Comparison of ENCODE assay signal across 2 cellular contexts in the genomic region with DNA sequence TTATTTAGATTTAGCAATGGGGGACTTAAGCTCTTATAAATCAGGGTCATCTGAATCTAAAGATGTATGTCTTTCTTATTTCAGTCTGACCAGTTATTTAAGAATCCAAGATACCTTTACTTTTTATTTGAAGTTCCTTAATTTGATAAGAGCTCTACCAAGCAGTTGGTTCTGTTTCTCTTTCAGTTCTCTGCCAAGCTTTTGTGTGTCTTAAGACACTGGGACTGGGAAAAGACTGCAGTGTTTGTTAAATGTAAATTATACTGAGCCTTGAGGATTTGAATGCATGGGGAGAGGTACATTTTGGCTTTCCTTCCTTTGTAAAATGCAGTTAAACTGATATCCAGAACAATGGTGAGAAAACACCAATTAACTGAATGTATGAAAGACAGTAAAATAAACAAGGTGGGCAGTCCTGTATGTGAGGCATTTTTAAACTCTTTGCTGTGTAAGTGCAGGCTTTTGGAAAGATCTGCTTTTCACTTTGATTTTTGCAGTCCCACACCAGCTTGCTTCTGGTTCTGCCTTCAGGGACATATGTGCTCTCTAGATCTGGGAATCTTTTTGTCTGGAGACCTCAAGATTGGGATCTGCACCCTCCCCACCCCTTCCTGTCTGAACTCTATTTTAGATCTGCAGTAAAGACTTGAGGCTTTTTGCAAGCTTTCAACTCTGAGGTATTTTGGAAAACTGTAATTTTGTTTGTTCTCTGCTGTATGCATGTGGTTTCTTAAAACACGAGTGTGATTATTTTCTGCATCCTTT.
TF ChIP-seq lines count a peak whose summit lies in the region.

No MANE protein-coding gene starts in this region.

TF ChIP-seq in HEK293, 187 proteins besides CTCF, POLR2A, EP300 and RAD21 (continued from another document):
- TF ChIP-seq ZSCAN4 (tag by site-specific recombination; IDR thresholded peaks at IDR 0.05) (no peak), ZNF654 (tag by site-specific recombination; IDR thresholded peaks at IDR 0.05; ENCODE audit: low read depth) (no peak), ZNF366 (tag by site-specific recombination; conservative IDR thresholded peaks at IDR 0.05) (no peak), ZNF10 (tag by site-specific recombination; IDR thresholded peaks at IDR 0.05) (no peak), ZNF292 (tag by site-specific recombination; IDR thresholded peaks at IDR 0.05; ENCODE audit: borderline replicate concordance, low read depth) (no peak), ZNF48 (tag by site-specific recombination; IDR thresholded peaks at IDR 0.05) (no peak), FEZF1 (tag by site-specific recombination; IDR thresholded peaks at IDR 0.05) (0 out of 2 replicates have a peak, but pooled peaks have one; percentile 10), ZNF274 (IDR thresholded peaks at IDR 0.05; ENCODE audit: low read length) (no peak), ZNF274 (tag by site-specific recombination; IDR thresholded peaks at IDR 0.05; ENCODE audit: borderline replicate concordance) (no peak), ZSCAN30 (tag by site-specific recombination; IDR thresholded peaks at IDR 0.05) (peak; percentile 90), ZNF843 (tag by site-specific recombination; IDR thresholded peaks at IDR 0.05) (no peak), ZNF350 (tag by site-specific recombination; IDR thresholded peaks at IDR 0.05) (no peak), ZNF416 (tag by site-specific recombination; IDR thresholded peaks at IDR 0.05) (no peak), ZNF521 (tag by site-specific recombination; IDR thresholded peaks at IDR 0.05) (no peak), ZNF24 (tag by site-specific recombination; IDR thresholded peaks at IDR 0.05) (no peak)
TF ChIP-seq in HEK293: peak in this region for 3.

TF ChIP-seq in WTC11, 78 proteins besides CTCF, POLR2A, EP300 and RAD21 (continued from another document):
- TF ChIP-seq, protein P1, sequence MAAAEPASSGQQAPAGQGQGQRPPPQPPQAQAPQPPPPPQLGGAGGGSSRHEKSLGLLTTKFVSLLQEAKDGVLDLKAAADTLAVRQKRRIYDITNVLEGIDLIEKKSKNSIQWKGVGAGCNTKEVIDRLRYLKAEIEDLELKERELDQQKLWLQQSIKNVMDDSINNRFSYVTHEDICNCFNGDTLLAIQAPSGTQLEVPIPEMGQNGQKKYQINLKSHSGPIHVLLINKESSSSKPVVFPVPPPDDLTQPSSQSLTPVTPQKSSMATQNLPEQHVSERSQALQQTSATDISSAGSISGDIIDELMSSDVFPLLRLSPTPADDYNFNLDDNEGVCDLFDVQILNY (CRISPR knock-in tag; IDR thresholded peaks at IDR 0.05), result no peak
- TF ChIP-seq ZNF423 (CRISPR knock-in tag; IDR thresholded peaks at IDR 0.05) (no peak), SMAD4 (CRISPR knock-in tag; IDR thresholded peaks at IDR 0.05) (no peak), ELF4 (CRISPR knock-in tag; IDR thresholded peaks at IDR 0.05; ENCODE audit: low read depth) (no peak), NFE2L1 (CRISPR knock-in tag; IDR thresholded peaks at IDR 0.05) (no peak), E2F4 (CRISPR knock-in tag; IDR thresholded peaks at IDR 0.05; ENCODE audit: borderline replicate concordance, low read depth) (no peak), TP53 (CRISPR knock-in tag; IDR thresholded peaks at IDR 0.05) (no peak), SOX15 (CRISPR knock-in tag; IDR thresholded peaks at IDR 0.05) (no peak), CREB1 (CRISPR knock-in tag; IDR thresholded peaks at IDR 0.05) (no peak), ZNF425 (CRISPR knock-in tag; conservative IDR thresholded peaks at IDR 0.05) (no peak), ZNF317 (CRISPR knock-in tag; IDR thresholded peaks at IDR 0.05; ENCODE audit: borderline replicate concordance, low read depth) (no peak), ZNF263 (CRISPR knock-in tag; IDR thresholded peaks at IDR 0.05; ENCODE audit: low read depth) (no peak)
- TF ChIP-seq, protein P2, sequence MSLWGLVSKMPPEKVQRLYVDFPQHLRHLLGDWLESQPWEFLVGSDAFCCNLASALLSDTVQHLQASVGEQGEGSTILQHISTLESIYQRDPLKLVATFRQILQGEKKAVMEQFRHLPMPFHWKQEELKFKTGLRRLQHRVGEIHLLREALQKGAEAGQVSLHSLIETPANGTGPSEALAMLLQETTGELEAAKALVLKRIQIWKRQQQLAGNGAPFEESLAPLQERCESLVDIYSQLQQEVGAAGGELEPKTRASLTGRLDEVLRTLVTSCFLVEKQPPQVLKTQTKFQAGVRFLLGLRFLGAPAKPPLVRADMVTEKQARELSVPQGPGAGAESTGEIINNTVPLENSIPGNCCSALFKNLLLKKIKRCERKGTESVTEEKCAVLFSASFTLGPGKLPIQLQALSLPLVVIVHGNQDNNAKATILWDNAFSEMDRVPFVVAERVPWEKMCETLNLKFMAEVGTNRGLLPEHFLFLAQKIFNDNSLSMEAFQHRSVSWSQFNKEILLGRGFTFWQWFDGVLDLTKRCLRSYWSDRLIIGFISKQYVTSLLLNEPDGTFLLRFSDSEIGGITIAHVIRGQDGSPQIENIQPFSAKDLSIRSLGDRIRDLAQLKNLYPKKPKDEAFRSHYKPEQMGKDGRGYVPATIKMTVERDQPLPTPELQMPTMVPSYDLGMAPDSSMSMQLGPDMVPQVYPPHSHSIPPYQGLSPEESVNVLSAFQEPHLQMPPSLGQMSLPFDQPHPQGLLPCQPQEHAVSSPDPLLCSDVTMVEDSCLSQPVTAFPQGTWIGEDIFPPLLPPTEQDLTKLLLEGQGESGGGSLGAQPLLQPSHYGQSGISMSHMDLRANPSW (CRISPR knock-in tag; conservative IDR thresholded peaks at IDR 0.05; ENCODE audit: low read depth), result no peak
- TF ChIP-seq, protein P3, sequence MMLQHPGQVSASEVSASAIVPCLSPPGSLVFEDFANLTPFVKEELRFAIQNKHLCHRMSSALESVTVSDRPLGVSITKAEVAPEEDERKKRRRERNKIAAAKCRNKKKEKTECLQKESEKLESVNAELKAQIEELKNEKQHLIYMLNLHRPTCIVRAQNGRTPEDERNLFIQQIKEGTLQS (CRISPR knock-in tag; conservative IDR thresholded peaks at IDR 0.05), result no peak
